Comparison of ENCODE assay signal across 7 cellular contexts in the genomic region with DNA sequence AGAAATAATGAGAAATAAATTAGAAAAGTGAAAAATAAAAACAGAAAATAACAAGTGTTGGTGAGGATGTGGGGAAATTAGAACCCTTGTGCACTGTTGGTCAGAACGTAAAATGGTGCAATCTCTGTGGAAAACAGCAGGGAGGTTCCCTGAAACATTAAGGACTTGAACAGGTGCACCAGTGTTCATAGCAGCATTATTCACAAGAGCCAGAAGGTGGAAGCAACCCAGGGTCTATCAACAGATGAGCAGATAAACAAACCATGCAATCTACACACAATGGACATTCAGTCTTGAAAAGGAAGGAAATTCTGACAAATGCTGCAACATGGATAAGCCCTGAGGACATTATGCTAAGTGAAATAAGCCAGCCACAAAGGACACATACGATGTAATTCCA.
"Had no signal": no experiment of that assay in that cellular context is flagged by ENCODE, and none has a peak within 500 bp of the region (broad histone marks: within the 10 kb centered on the region; RNA-seq: fewer than 3 reads in every experiment).

No MANE protein-coding gene starts in this region.

- H3K27ac Mint-ChIP-seq: activated CD4-positive, alpha-beta memory T cell treated with anti-CD3 and anti-CD28 coated beads for 36 hours; type B pancreatic cell had no signal

- H3K4me1 ChIP-seq: heart left ventricle had no signal

- H3K9me3 Mint-ChIP-seq: activated CD4-positive, alpha-beta memory T cell treated with anti-CD3 and anti-CD28 coated beads for 36 hours; type B pancreatic cell had no signal

- H3K27me3 ChIP-seq: heart left ventricle had no signal

- ATAC-seq: heart left ventricle, sciatic nerve had no signal

- H3K27ac ChIP-seq: heart left ventricle, psoas muscle had no signal

- H3K27me3 Mint-ChIP-seq: activated CD4-positive, alpha-beta memory T cell treated with anti-CD3 and anti-CD28 coated beads for 36 hours; type B pancreatic cell had no signal

- H3K4me3 ChIP-seq: heart left ventricle, psoas muscle had no signal

- H3K9me3 ChIP-seq: heart left ventricle, psoas muscle had no signal

- DNase-seq: activated CD4-positive, alpha-beta memory T cell treated with anti-CD3 and anti-CD28 coated beads for 36 hours; foreskin melanocyte; heart left ventricle; psoas muscle; stimulated activated naive CD4-positive, alpha-beta T cell treated with Interleukin-2 at 50 U/mL for 16 hours had no signal

- H3K4me3 Mint-ChIP-seq: activated CD4-positive, alpha-beta memory T cell treated with anti-CD3 and anti-CD28 coated beads for 36 hours; type B pancreatic cell had no signal
